In the genomic region with DNA sequence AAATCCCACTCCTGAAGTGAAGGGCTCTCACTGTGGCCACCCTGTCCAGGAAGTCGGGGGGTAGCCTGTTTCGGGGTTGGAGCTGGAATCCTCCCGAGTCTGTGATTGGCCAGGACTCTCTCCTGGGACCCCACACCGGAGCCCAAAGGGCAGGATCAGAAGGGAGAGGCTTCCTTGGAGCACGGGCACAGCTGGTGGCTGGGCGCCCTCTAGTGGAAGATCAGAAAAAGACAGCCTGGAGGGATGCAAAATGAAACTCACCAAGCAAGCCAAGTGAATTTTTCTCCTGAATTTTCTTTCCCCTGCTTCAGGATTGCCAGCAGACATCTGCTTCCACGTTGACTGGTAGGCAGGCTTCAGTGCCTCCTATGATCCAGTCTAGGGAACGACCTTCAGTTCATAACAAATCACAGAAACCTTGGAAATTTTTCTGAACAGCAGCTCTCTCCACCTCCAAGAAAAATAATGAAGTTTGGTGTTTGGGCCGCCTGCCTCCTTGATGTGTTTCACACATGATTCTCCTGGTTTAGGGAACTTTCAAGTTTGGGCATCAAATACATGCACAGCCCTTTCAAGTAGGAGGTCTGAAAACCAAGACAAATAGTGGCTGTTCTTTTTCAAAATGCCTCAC, we compare ENCODE assay signal across 8 cellular contexts.
DNase-seq lines count a peak whose midpoint lies in the region; ATAC-seq and TF ChIP-seq lines count a peak whose summit lies in the region.

No MANE protein-coding gene starts in this region.

- no peak for ATAC-seq in GM18861 (IDR thresholded peaks at IDR 0.05; ENCODE audit: unreplicated experiment)

- H3K27ac Mint-ChIP-seq in activated CD4-positive, alpha-beta memory T cell treated with anti-CD3 and anti-CD28 coated beads for 36 hours: no peak overlapping the region
- no peak overlapping the region for H3K27ac Mint-ChIP-seq in mesothelial cell of epicardium

- POLR2A ChIA-PET in AG04450 (lab: Yijun Ruan, JAX): no interaction called here
- POLR2A ChIA-PET in activated CD4-positive, alpha-beta memory T cell treated with anti-CD3 and anti-CD28 coated beads for 36 hours (lab: Charles Lee): no interaction called here

- no peak for DNase-seq in AG04450 (ENCODE audit: low read depth, low spot score)
- peak; percentile 59 for DNase-seq in GM23248
- DNase-seq in NCI-H526 (lab: John Stamatoyannopoulos, UW): peak; percentile 31 to 76
- peak; percentile 68 for DNase-seq in activated CD4-positive, alpha-beta memory T cell treated with anti-CD3 and anti-CD28 coated beads for 36 hours
- DNase-seq in effector memory CD4-positive, alpha-beta T cell: peak in 2 of 3 donors; percentile 16 to 29
- DNase-seq in mesothelial cell of epicardium (ENCODE audit: low spot score in 2 of 2, unreplicated experiment in 2 of 2): peak in 1 of 2 experiments; percentile 83
- peak; percentile 75 for DNase-seq in stimulated activated CD8-positive, alpha-beta memory T cell treated with anti-CD3 and anti-CD28 coated beads, Interleukin-4, amount 100 ng/mL, for 48 hours

- H3K4me1 Mint-ChIP-seq in activated CD4-positive, alpha-beta memory T cell treated with anti-CD3 and anti-CD28 coated beads for 36 hours (ENCODE audit: low read depth): peaks cover 9% of the 10 kb centered on the region
- H3K4me1 Mint-ChIP-seq in mesothelial cell of epicardium: no peaks in the 10 kb centered on the region

- TF ChIP-seq CTCF in AG04450 (IDR thresholded peaks at IDR 0.05; ENCODE audit: low read depth, low read length) (peak; percentile 95), mesothelial cell of epicardium (IDR thresholded peaks at IDR 0.05; ENCODE audit: unreplicated experiment) (peak; percentile 98)

- H3K4me2 ChIP-seq in GM23248 (ENCODE audit: unreplicated experiment): peak overlapping the region; percentile 49

- peak overlapping the region; percentile 52 for H3K9ac ChIP-seq in GM23248

- no peaks in the 10 kb centered on the region for H3F3A ChIP-seq in GM23248 (ENCODE audit: insufficient read depth)

- H3K27me3 ChIP-seq in AG04450 (ENCODE audit: control insufficient read depth, insufficient read depth, low read length) (peaks cover 8% of the 10 kb centered on the region), GM23248 (replicated peaks; ENCODE audit: insufficient read depth) (no peaks in the 10 kb centered on the region)
- peaks cover 6% of the 10 kb centered on the region for H3K27me3 ChIP-seq in effector memory CD4-positive, alpha-beta T cell (replicated peaks; ENCODE audit: control insufficient read depth, insufficient read depth, low read length, poor library complexity, severe bottlenecking)

- no peaks in the 10 kb centered on the region for H3K36me3 Mint-ChIP-seq in activated CD4-positive, alpha-beta memory T cell treated with anti-CD3 and anti-CD28 coated beads for 36 hours
- H3K36me3 Mint-ChIP-seq in mesothelial cell of epicardium: no peaks in the 10 kb centered on the region

- peaks cover 19% of the 10 kb centered on the region for H3K27me3 Mint-ChIP-seq in activated CD4-positive, alpha-beta memory T cell treated with anti-CD3 and anti-CD28 coated beads for 36 hours
- H3K27me3 Mint-ChIP-seq in mesothelial cell of epicardium (ENCODE audit: low read depth): peaks cover 20% of the 10 kb centered on the region

- H3K4me3 Mint-ChIP-seq in activated CD4-positive, alpha-beta memory T cell treated with anti-CD3 and anti-CD28 coated beads for 36 hours: no peak overlapping the region
- no peak overlapping the region for H3K4me3 Mint-ChIP-seq in mesothelial cell of epicardium

- CTCF ChIA-PET in AG04450 (lab: Charles Lee): interaction anchor here (0.6 to 3.2 kb wide), 29 partner anchors 9 to 1552 kb away, joined by 3 to 28 read pairs (median 5); partner anchors contain the start of gene ICE2
- CTCF ChIA-PET in activated CD4-positive, alpha-beta memory T cell treated with anti-CD3 and anti-CD28 coated beads for 36 hours (lab: Charles Lee): interaction anchor here (0.8 to 3.9 kb wide), 20 partner anchors 10 to 903 kb away, joined by 3 to 41 read pairs (median 4); no protein-coding TSS in a partner anchor

- no peaks in the 10 kb centered on the region for H3K36me3 ChIP-seq in GM23248 (ENCODE audit: low read depth)
- H3K36me3 ChIP-seq in effector memory CD4-positive, alpha-beta T cell (ENCODE audit: control insufficient read depth, insufficient read depth, low read length): no peaks in the 10 kb centered on the region

- intact Hi-C loops in activated CD4-positive, alpha-beta memory T cell treated with anti-CD3 and anti-CD28 coated beads for 36 hours (cut with micrococcal nuclease): loop anchor here (1.0 to 10.0 kb wide), 2 partner anchors 668 to 1251 kb away; no protein-coding TSS in a partner anchor

- H3K9me2 ChIP-seq in GM23248 (ENCODE audit: insufficient read depth): no peaks in the 10 kb centered on the region

- H3K4me3 ChIP-seq in AG04450 (ENCODE audit: low read depth, low read length): no peak overlapping the region
- peak overlapping the region; percentile 30; the same call in 1 of the 2 replicates for H3K4me3 ChIP-seq in GM23248
- no peak overlapping the region for H3K4me3 ChIP-seq in effector memory CD4-positive, alpha-beta T cell (ENCODE audit: insufficient read depth, low read depth, low read length, poor library complexity, severe bottlenecking)

- H3K9me3 ChIP-seq in AG04450 (ENCODE audit: control insufficient read depth, insufficient read depth, low read length): no peaks in the 10 kb centered on the region
- no peaks in the 10 kb centered on the region for H3K9me3 ChIP-seq in GM23248 (ENCODE audit: low read depth)
- no peaks in the 10 kb centered on the region for H3K9me3 ChIP-seq in effector memory CD4-positive, alpha-beta T cell (ENCODE audit: control insufficient read depth, low read length)

- H2AFZ ChIP-seq in GM23248: peak overlapping the region; percentile 84

- no peaks in the 10 kb centered on the region for H3K79me2 ChIP-seq in GM23248 (ENCODE audit: insufficient read depth)

- H3K9me3 Mint-ChIP-seq in activated CD4-positive, alpha-beta memory T cell treated with anti-CD3 and anti-CD28 coated beads for 36 hours: no peaks in the 10 kb centered on the region
- no peaks in the 10 kb centered on the region for H3K9me3 Mint-ChIP-seq in mesothelial cell of epicardium

- H3K27ac ChIP-seq in AG04450 (ENCODE audit: low read depth, low read length) (no peak overlapping the region), GM23248 (no peak overlapping the region)
- no peak overlapping the region for H3K27ac ChIP-seq in effector memory CD4-positive, alpha-beta T cell (ENCODE audit: insufficient read depth, low read length, poor library complexity, severe bottlenecking)

- no peaks in the 10 kb centered on the region for H4K20me1 ChIP-seq in GM23248 (ENCODE audit: insufficient read depth)

- in situ Hi-C loops in GM23248 (cut with MboI): loop anchor here (10.0 to 25.0 kb wide), 2 partner anchors 773 to 1251 kb away; no protein-coding TSS in a partner anchor

- H3K4me1 ChIP-seq in GM23248 (ENCODE audit: insufficient read depth): no peaks in the 10 kb centered on the region
- peaks cover 6% of the 10 kb centered on the region for H3K4me1 ChIP-seq in effector memory CD4-positive, alpha-beta T cell (ENCODE audit: control insufficient read depth, insufficient read depth, low read length, poor library complexity, severe bottlenecking)

- WGBS in GM23248 (ENCODE audit: low coverage in 1 of 2, low lambda C conversion rate in 2 of 2, missing lambda C conversion rate in 2 of 2), 2 experiments: 6% methylated on average over 9 of the region's 9 CpGs
